Comparison of ENCODE assay signal across 1 cellular context in the genomic region with DNA sequence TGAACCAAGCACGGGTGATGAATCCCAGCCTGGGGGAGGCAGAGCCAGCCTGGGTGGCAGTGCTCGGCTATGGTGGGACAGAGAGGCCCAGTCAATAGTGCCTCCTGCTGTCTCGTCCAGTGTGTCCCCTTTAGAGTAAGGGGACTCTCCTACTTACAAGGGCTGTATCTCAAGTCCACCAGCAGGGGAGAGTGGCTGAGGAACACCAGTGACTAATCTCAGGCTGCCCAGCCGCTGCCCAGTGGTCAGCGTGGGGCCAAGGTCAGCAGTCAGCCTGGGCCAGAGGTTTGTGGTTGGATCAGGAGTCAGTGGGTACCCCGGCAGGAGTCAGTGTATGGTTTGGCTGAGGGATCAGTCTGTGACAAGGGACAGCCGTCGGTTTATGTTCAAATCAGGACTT.
TF ChIP-seq lines count a peak whose summit lies in the region.

No MANE protein-coding gene starts in this region.

TF ChIP-seq in HCT116, 20 proteins besides CTCF, POLR2A, EP300 and RAD21 (continued from another document):
- no peak for TF ChIP-seq ZNF274 (IDR thresholded peaks at IDR 0.05; ENCODE audit: low read depth, low read length)
- TF ChIP-seq EZH2 (IDR thresholded peaks at IDR 0.05): no peak
- TF ChIP-seq, protein P1, sequence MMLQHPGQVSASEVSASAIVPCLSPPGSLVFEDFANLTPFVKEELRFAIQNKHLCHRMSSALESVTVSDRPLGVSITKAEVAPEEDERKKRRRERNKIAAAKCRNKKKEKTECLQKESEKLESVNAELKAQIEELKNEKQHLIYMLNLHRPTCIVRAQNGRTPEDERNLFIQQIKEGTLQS (IDR thresholded peaks at IDR 0.05): no peak
- no peak for TF ChIP-seq TCF7L2 (IDR thresholded peaks at IDR 0.05; ENCODE audit: borderline replicate concordance, extremely low read depth, insufficient read depth, insufficient read length)
- no peak for TF ChIP-seq EGR1 (IDR thresholded peaks at IDR 0.05; ENCODE audit: low read depth)
- TF ChIP-seq CBX3 (IDR thresholded peaks at IDR 0.05; ENCODE audit: low read depth): no peak
